ENCODE assay signal across 8 cellular contexts in genomic region chr18:3605562-3606443, GRCh38.
DNase-seq lines count a peak whose midpoint lies in the region; ATAC-seq, FAIRE-seq and TF ChIP-seq lines count a peak whose summit lies in the region.

No MANE protein-coding gene starts in this region.

- H3K36me3 ChIP-seq in PC-3 (ENCODE audit: low read depth, low read length) (no peaks in the 10 kb centered on the region), mesodermal cell (ENCODE audit: control insufficient read depth, insufficient read depth, low read length) (peaks cover 27% of the 10 kb centered on the region)

- WGBS in mesodermal cell (ENCODE audit: insufficient coverage in 2 of 2), 2 experiments: 0 to 2% methylated on average over 5 of the region's 14 CpGs

- H3K9ac ChIP-seq in PC-3 (ENCODE audit: low read length): peak overlapping the region; percentile 91

- peak overlapping the region; percentile 32; the same call in 1 of the 2 replicates for H2AFZ ChIP-seq in PC-3 (ENCODE audit: low read length)

- H3K4me2 ChIP-seq in PC-3 (ENCODE audit: low read length): peak overlapping the region; percentile 87

- H4K20me1 ChIP-seq in PC-3 (ENCODE audit: low read length): no peaks in the 10 kb centered on the region

- H3K27ac ChIP-seq in PC-3 (ENCODE audit: low read length): peak overlapping the region; percentile 99
- H3K27ac ChIP-seq in mesodermal cell (ENCODE audit: low read depth, low read length, severe bottlenecking): peak overlapping the region; percentile 100

- ATAC-seq in PC-3: peak; percentile 2
- no peak for ATAC-seq in GM18868 (IDR thresholded peaks at IDR 0.05; ENCODE audit: unreplicated experiment)
- no peak for ATAC-seq in GM19452 (IDR thresholded peaks at IDR 0.05; ENCODE audit: unreplicated experiment)

- no peaks in the 10 kb centered on the region for H3K9me3 ChIP-seq in PC-3 (ENCODE audit: low read length)
- no peaks in the 10 kb centered on the region for H3K9me3 ChIP-seq in mesodermal cell (ENCODE audit: control insufficient read depth, low read length)

- no peak for TF ChIP-seq CTCF in PC-3 (conservative IDR thresholded peaks at IDR 0.05; ENCODE audit: low read depth, low read length)
- no peak for TF ChIP-seq CTCF in D721Med (IDR thresholded peaks at IDR 0.05; ENCODE audit: insufficient read depth, missing control alignments)

- H3K4me3 ChIP-seq in PC-3 (ENCODE audit: low read length): peak overlapping the region; percentile 70
- H3K4me3 ChIP-seq in mesodermal cell (ENCODE audit: extremely low read depth, insufficient read depth, low read length, poor library complexity, severe bottlenecking): peak overlapping the region; percentile 52

- intact Hi-C loops in PC-3 (cut with micrococcal nuclease): loop anchor here (2.0 kb wide), 1 partner anchor 47 kb away; no protein-coding TSS in a partner anchor

- CTCF ChIA-PET in PC-3 (lab: Charles Lee): interaction anchor here (0.6 to 0.9 kb wide), 2 partner anchors 12 to 389 kb away, joined by 3 to 6 read pairs; no protein-coding TSS in a partner anchor

- no peaks in the 10 kb centered on the region for H3K9me2 ChIP-seq in PC-3 (replicated peaks; ENCODE audit: low read length)

- BruUV-seq in PC-3 (replicated peaks; lab: Mats Ljungman, UMichigan): no TSS peak

- POLR2A ChIA-PET in PC-3 (lab: Charles Lee; ENCODE audit: unreplicated experiment): interaction anchor here (0.6 to 1.9 kb wide), 9 partner anchors 10 to 323 kb away, joined by 3 to 17 read pairs (median 6); no protein-coding TSS in a partner anchor

- H3K27me3 ChIP-seq in PC-3 (ENCODE audit: low read length): no peaks in the 10 kb centered on the region

- peaks cover 19% of the 10 kb centered on the region for H3F3A ChIP-seq in PC-3 (ENCODE audit: low read length, unreplicated experiment)

- no peak for FAIRE-seq in D721Med (lab: Jason Lieb, UNC)

- DNase-seq in GF-D8 (lab: John Stamatoyannopoulos, UW) (peak; percentile 80), PC-3 (peak; percentile 47), cerebellar cortex (ENCODE audit: low spot score) (peak; percentile 53), D721Med (ENCODE audit: insufficient read length, low spot score) (no peak)
- no peak for DNase-seq in activated naive CD4-positive, alpha-beta T cell treated with Interleukin-2 at 50 U/mL for 16 hours

- peaks cover 22% of the 10 kb centered on the region for H3K79me2 ChIP-seq in PC-3 (ENCODE audit: low read length)

- H3K4me1 ChIP-seq in PC-3 (ENCODE audit: insufficient read depth, low read length) (peaks cover 42% of the 10 kb centered on the region), mesodermal cell (ENCODE audit: control insufficient read depth, insufficient read depth, low read length, poor library complexity, severe bottlenecking) (peaks cover 26% of the 10 kb centered on the region)

Comparison
In these comparisons a context has a peak if more than half of its experiments do, and no peak if none do; other contexts are left out.
1. DNase-seq: peak in GF-D8 (single experiment), PC-3 (single experiment) and cerebellar cortex (single experiment); none in D721Med (single experiment) and activated naive CD4-positive, alpha-beta T cell treated with Interleukin-2 at 50 U/mL for 16 hours (single experiment).